ENCODE assay signal across 12 cellular contexts in genomic region chr3:67656614-67657013, GRCh38.
"Had no signal": no experiment of that assay in that cellular context is flagged by ENCODE, and none has a peak within 500 bp of the region (broad histone marks: within the 10 kb centered on the region; RNA-seq: fewer than 3 reads in every experiment).

No MANE protein-coding gene starts in this region.

- H3K27me3 ChIP-seq: brain microvascular endothelial cell, ovary, thyroid gland had no signal

- H3K27ac ChIP-seq: brain microvascular endothelial cell, ovary, thyroid gland had no signal

- DNase-seq: activated gamma-delta T cell; activated naive CD8-positive, alpha-beta T cell treated with anti-CD3 and anti-CD28 coated beads, Interleukin-2, amount 10 ng/mL, durations not matched to agents 7 days and 5 days; activated T-cell treated with anti-CD3 and anti-CD28 coated beads, Interleukin-2, amount 50 U/mL, for 48 hours; anterior cingulate cortex; brain microvascular endothelial cell; effector CD8-positive, alpha-beta T cell; foreskin fibroblast; ovary; SW 1271; T-helper 9 cell; thyroid gland had no signal

- H3K4me3 ChIP-seq: ovary, thyroid gland had no signal

- H3K36me3 ChIP-seq: brain microvascular endothelial cell, ovary, thyroid gland had no signal

- ATAC-seq: sciatic nerve had no signal

- H3K27me3 Mint-ChIP-seq: activated naive CD8-positive, alpha-beta T cell treated with anti-CD3 and anti-CD28 coated beads, Interleukin-2, amount 10 ng/mL, durations not matched to agents 7 days and 5 days had no signal

- H3K9me3 ChIP-seq: ovary, thyroid gland had no signal
